11 cellular contexts compared by ENCODE assay signal in genomic region chr1:41800237-41800902, GRCh38.
DNase-seq lines count a peak whose midpoint lies in the region; ATAC-seq and TF ChIP-seq lines count a peak whose summit lies in the region.
"Had no signal": no experiment of that assay in that cellular context is flagged by ENCODE, and none has a peak within 500 bp of the region (broad histone marks: within the 10 kb centered on the region; RNA-seq: fewer than 3 reads in every experiment).

No MANE protein-coding gene starts in this region.

- no peak overlapping the region for H3K4ac ChIP-seq in neuronal stem cell (ENCODE audit: low read length)

- no peak overlapping the region for H3K23ac ChIP-seq in neuronal stem cell (ENCODE audit: low read depth, low read length, poor library complexity)

- ATAC-seq in GM19463 (IDR thresholded peaks at IDR 0.05; ENCODE audit: unreplicated experiment) (peak; percentile 52), right cardiac atrium (peak; percentile 85), GM19452 (IDR thresholded peaks at IDR 0.05; ENCODE audit: unreplicated experiment) (no peak), PC-3 (no peak), GM19351 (IDR thresholded peaks at IDR 0.05; ENCODE audit: unreplicated experiment) (no peak)

- H2BK12ac ChIP-seq in neuronal stem cell (ENCODE audit: low read length): no peak overlapping the region

- H2BK5ac ChIP-seq in neuronal stem cell (ENCODE audit: low read length): no peak overlapping the region

- H2BK15ac ChIP-seq in neuronal stem cell (ENCODE audit: low read length): no peak overlapping the region

- intact Hi-C loops in right cardiac atrium (cut with DNase I) (no loop called here), PC-3 (cut with micrococcal nuclease) (no loop called here)

- H2AK5ac ChIP-seq in neuronal stem cell (ENCODE audit: low read depth, low read length): no peak overlapping the region

- H3K4me2 ChIP-seq in PC-3 (ENCODE audit: low read length): no peak overlapping the region
- no peak overlapping the region for H3K4me2 ChIP-seq in neuronal stem cell (ENCODE audit: insufficient read depth, low read length, poor library complexity, severe bottlenecking)

- in situ Hi-C loops in G401 (cut with HindIII; ENCODE audit: low sequenced_read_pairs): no loop called here

- H3K27ac ChIP-seq in right cardiac atrium (ENCODE audit: low read length) (no peak overlapping the region), PC-3 (ENCODE audit: low read length) (no peak overlapping the region), neuronal stem cell (replicated peaks; ENCODE audit: low read length) (no peak overlapping the region)
- H3K27ac ChIP-seq: SJSA1, suprapubic skin had no signal

- no peaks in the 10 kb centered on the region for H4K20me1 ChIP-seq in PC-3 (ENCODE audit: low read length)

- no peak overlapping the region for H4K8ac ChIP-seq in neuronal stem cell (ENCODE audit: low read depth, low read length)

- H3K9me3 ChIP-seq in MG63: no peaks in the 10 kb centered on the region
- no peaks in the 10 kb centered on the region for H3K9me3 ChIP-seq in right cardiac atrium (ENCODE audit: control insufficient read depth, low read length)
- H3K9me3 ChIP-seq in PC-3 (ENCODE audit: low read length): no peaks in the 10 kb centered on the region
- H3K9me3 ChIP-seq in neuronal stem cell (replicated peaks in 1 of 2; ENCODE audit: control insufficient read depth in 2 of 2, insufficient read depth in 1 of 2, low read depth in 1 of 2, low read length in 2 of 2): no peaks in the 10 kb centered on the region
- H3K9me3 ChIP-seq: SJSA1, suprapubic skin had no signal

- no peak for TF ChIP-seq CTCF in PC-3 (conservative IDR thresholded peaks at IDR 0.05; ENCODE audit: low read depth, low read length)

- no peak overlapping the region for H3K4me3 ChIP-seq in MG63
- no peak overlapping the region for H3K4me3 ChIP-seq in right cardiac atrium (ENCODE audit: low read length)
- no peak overlapping the region for H3K4me3 ChIP-seq in PC-3 (ENCODE audit: low read length)
- no peak overlapping the region for H3K4me3 ChIP-seq in neuronal stem cell (ENCODE audit: low read length in 2 of 2)
- H3K4me3 ChIP-seq: SJSA1, suprapubic skin had no signal

- H3K27me3 ChIP-seq in MG63 (no peaks in the 10 kb centered on the region), right cardiac atrium (ENCODE audit: control insufficient read depth, insufficient read depth) (no peaks in the 10 kb centered on the region), PC-3 (ENCODE audit: low read length) (no peaks in the 10 kb centered on the region), neuronal stem cell (ENCODE audit: control insufficient read depth in 3 of 3, insufficient read depth in 3 of 3, low read depth in 1 of 3, low read length in 3 of 3) (no peaks in the 10 kb centered on the region)
- H3K27me3 ChIP-seq: SJSA1, suprapubic skin had no signal

- H2AFZ ChIP-seq in PC-3 (ENCODE audit: low read length) (no peak overlapping the region), neuronal stem cell (ENCODE audit: low read length) (no peak overlapping the region)

- DNase-seq in G401 (ENCODE audit: low spot score) (peak; percentile 56), MG63 (peak; percentile 97), right cardiac atrium (peak; percentile 84 to 93 (median 93)), PC-3 (no peak), neuronal stem cell (ENCODE audit: low spot score) (no peak)
- DNase-seq: NCI-H1092 treated with DMSO at 0.1 percent for 48 hours had no signal

- H3K36me3 ChIP-seq in MG63 (no peaks in the 10 kb centered on the region), PC-3 (ENCODE audit: low read depth, low read length) (no peaks in the 10 kb centered on the region), neuronal stem cell (replicated peaks in 1 of 2; ENCODE audit: control insufficient read depth in 2 of 2, insufficient read depth in 2 of 2, low read length in 2 of 2) (no peaks in the 10 kb centered on the region)
- H3K36me3 ChIP-seq: SJSA1, suprapubic skin had no signal

- no peaks in the 10 kb centered on the region for H3K79me2 ChIP-seq in PC-3 (ENCODE audit: low read length)

- BruUV-seq in PC-3 (replicated peaks; lab: Mats Ljungman, UMichigan): no TSS peak

- no peak overlapping the region for H3K14ac ChIP-seq in neuronal stem cell (ENCODE audit: low read length)

- no peak overlapping the region for H2BK120ac ChIP-seq in neuronal stem cell (ENCODE audit: low read depth, low read length)

- POLR2A ChIA-PET in PC-3 (lab: Charles Lee; ENCODE audit: unreplicated experiment): no interaction called here

- H3K9ac ChIP-seq in PC-3 (ENCODE audit: low read length) (no peak overlapping the region), neuronal stem cell (ENCODE audit: low read depth, low read length, poor library complexity) (no peak overlapping the region)

- no peak overlapping the region for H3K18ac ChIP-seq in neuronal stem cell (ENCODE audit: low read length)

- CTCF ChIA-PET in PC-3 (lab: Charles Lee): interaction anchor here (0.6 kb wide), 1 partner anchor 966 kb away, joined by 4 read pairs; no protein-coding TSS in a partner anchor

- H3F3A ChIP-seq in PC-3 (ENCODE audit: low read length, unreplicated experiment): no peaks in the 10 kb centered on the region

- whole genome bisulfite sequencing in right cardiac atrium: 39% methylated on average over 2 of the region's 2 CpGs
- WGBS in neuronal stem cell (ENCODE audit: extremely low coverage in 2 of 2, insufficient read length in 2 of 2, insufficient replicate concordance in 1 of 2), 2 donors: no CpG with 5 or more reads among the region's 2 CpGs

- no peak overlapping the region for H4K91ac ChIP-seq in neuronal stem cell (ENCODE audit: low read depth, low read length, poor library complexity)

- peaks cover 5% of the 10 kb centered on the region for H3K4me1 ChIP-seq in right cardiac atrium (ENCODE audit: control insufficient read depth, insufficient read depth, low read length)
- peaks cover 18% of the 10 kb centered on the region for H3K4me1 ChIP-seq in PC-3 (ENCODE audit: insufficient read depth, low read length)
- H3K4me1 ChIP-seq in neuronal stem cell (ENCODE audit: control insufficient read depth in 2 of 2, insufficient read depth in 1 of 2, low read depth in 1 of 2, low read length in 2 of 2): peaks cover 0 to 7% of the 10 kb centered on the region in 2 donors
- H3K4me1 ChIP-seq: SJSA1 had no signal

- no peaks in the 10 kb centered on the region for H3K9me2 ChIP-seq in PC-3 (replicated peaks; ENCODE audit: low read length)

- no peaks in the 10 kb centered on the region for H3K79me1 ChIP-seq in neuronal stem cell (ENCODE audit: low read depth, low read length)

Comparison
In these comparisons a context has a peak if more than half of its experiments do, and no peak if none do; other contexts are left out.
1. DNase-seq: peak in G401 (single experiment), MG63 (single experiment) and right cardiac atrium (3 of 3); none in PC-3 (single experiment) and neuronal stem cell (single experiment).
2. ATAC-seq: peak in GM19463 (single experiment) and right cardiac atrium (2 of 2); none in GM19452 (single experiment), PC-3 (single experiment) and GM19351 (single experiment).